Comparison of ENCODE assay signal across 1 cellular context in genomic region chr22:20306646-20307447, GRCh38. TPM values are rescaled to one million over a fixed set of nuclear protein-coding genes. Genes with fewer than 3 reads are reported as not detected.
"Had no signal": no experiment of that assay in that cellular context is flagged by ENCODE, and none has a peak within 500 bp of the region (broad histone marks: within the 10 kb centered on the region; RNA-seq: fewer than 3 reads in every experiment).

No MANE protein-coding gene starts in this region.

RNA-seq across cellular contexts. Expression of gene RTN4R, which starts 38.7 kb away (rescaled TPM):
- total RNA-seq: OCI-LY7 had no signal
